ENCODE assay signal across 12 cellular contexts in genomic region chr7:105298004-105298403, GRCh38.
DNase-seq lines count a peak whose midpoint lies in the region; ATAC-seq lines count a peak whose summit lies in the region.
"Had no signal": no experiment of that assay in that cellular context is flagged by ENCODE, and none has a peak within 500 bp of the region (broad histone marks: within the 10 kb centered on the region; RNA-seq: fewer than 3 reads in every experiment).

No MANE protein-coding gene starts in this region.

- peak; percentile 26 for ATAC-seq in GM18858 (IDR thresholded peaks at IDR 0.05; ENCODE audit: unreplicated experiment)
- peak; percentile 30 for ATAC-seq in GM21381 (IDR thresholded peaks at IDR 0.05; ENCODE audit: unreplicated experiment)
- peak; percentile 29 for ATAC-seq in HG03108 (IDR thresholded peaks at IDR 0.05; ENCODE audit: unreplicated experiment)
- ATAC-seq in Right ventricle myocardium inferior, result no peak

- H3K27me3 Mint-ChIP-seq in activated naive CD8-positive, alpha-beta T cell treated with anti-CD3 and anti-CD28 coated beads for 36 hours, result no peaks in the 10 kb centered on the region
- H3K27me3 Mint-ChIP-seq: brain had no signal

- intact Hi-C loops in Right ventricle myocardium inferior (cut with DNase I), result no loop called here

- DNase-seq in activated naive CD8-positive, alpha-beta T cell treated with anti-CD3 and anti-CD28 coated beads for 36 hours, result no peak
- DNase-seq in anterior cingulate cortex (lab: John Stamatoyannopoulos, UW) (no peak), mucosa of gallbladder (ENCODE audit: low spot score) (no peak), Right ventricle myocardium inferior (ENCODE audit: missing footprints) (no peak), DMS53 (lab: John Stamatoyannopoulos, UW) (no peak)
- DNase-seq: GDM1, NCI-H69, uterus had no signal

- peaks cover 46% of the 10 kb centered on the region for H3K4me1 Mint-ChIP-seq in activated naive CD8-positive, alpha-beta T cell treated with anti-CD3 and anti-CD28 coated beads for 36 hours

- H3K36me3 Mint-ChIP-seq in activated naive CD8-positive, alpha-beta T cell treated with anti-CD3 and anti-CD28 coated beads for 36 hours, result peaks cover 26% of the 10 kb centered on the region

- H3K27ac Mint-ChIP-seq in activated naive CD8-positive, alpha-beta T cell treated with anti-CD3 and anti-CD28 coated beads for 36 hours, result peak overlapping the region; percentile 78
- H3K27ac Mint-ChIP-seq: brain had no signal

- peaks cover 6% of the 10 kb centered on the region for H3K9me3 Mint-ChIP-seq in activated naive CD8-positive, alpha-beta T cell treated with anti-CD3 and anti-CD28 coated beads for 36 hours

- H3K4me3 Mint-ChIP-seq in activated naive CD8-positive, alpha-beta T cell treated with anti-CD3 and anti-CD28 coated beads for 36 hours, result no peak overlapping the region
- H3K4me3 Mint-ChIP-seq: brain had no signal
